ENCODE assay signal across 13 cellular contexts in the genomic region with DNA sequence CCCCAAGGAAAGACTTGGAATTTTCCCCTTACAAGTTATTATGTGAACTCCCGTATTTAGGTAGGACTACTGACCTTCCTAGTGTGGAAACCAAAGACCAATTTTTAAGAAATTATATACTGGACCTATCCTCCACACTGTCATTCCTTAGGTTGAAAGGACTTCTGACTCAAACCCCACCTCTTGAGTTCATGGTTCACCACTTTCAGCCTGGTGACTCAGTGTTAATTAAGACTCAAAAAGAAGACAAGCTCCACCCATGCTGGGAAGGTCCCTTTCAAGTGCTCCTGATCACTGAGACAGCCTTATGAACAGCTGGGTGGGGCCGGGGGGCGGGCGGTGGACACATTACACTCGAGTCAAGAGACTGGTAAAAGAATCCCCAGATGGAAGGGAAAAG.
DNase-seq lines count a peak whose midpoint lies in the region; ATAC-seq and TF ChIP-seq lines count a peak whose summit lies in the region.
"Had no signal": no experiment of that assay in that cellular context is flagged by ENCODE, and none has a peak within 500 bp of the region (broad histone marks: within the 10 kb centered on the region; RNA-seq: fewer than 3 reads in every experiment).

No MANE protein-coding gene starts in this region.

- no peak for TF ChIP-seq CTCF in GM12865 (IDR thresholded peaks at IDR 0.05; ENCODE audit: insufficient read depth, low read depth, low read length, missing control alignments)

- no peak overlapping the region for H3K4me3 ChIP-seq in GM12865 (ENCODE audit: low read depth, low read length)
- H3K4me3 ChIP-seq: colonic mucosa, pancreas, uterus had no signal

- ATAC-seq in GM19351 (IDR thresholded peaks at IDR 0.05; ENCODE audit: unreplicated experiment) = peak; percentile 65
- peak; percentile 51 for ATAC-seq in HG02885 (IDR thresholded peaks at IDR 0.05; ENCODE audit: poor library complexity, unreplicated experiment)
- ATAC-seq in HG03575 (IDR thresholded peaks at IDR 0.05; ENCODE audit: extremely low read depth, insufficient number of reproducible peaks, low FRiP score, unreplicated experiment) = peak; percentile 59
- ATAC-seq: activated CD8-positive, alpha-beta memory T cell treated with anti-CD3 and anti-CD28 coated beads, Interleukin-2, amount 10 ng/mL, durations not matched to agents 7 days and 5 days; pancreas had no signal

- peak; percentile 32 for DNase-seq in GM12865 (ENCODE audit: low read depth)
- DNase-seq in HuH-7 (ENCODE audit: low spot score) = no peak
- DNase-seq in putamen (ENCODE audit: low spot score) = no peak
- no peak for DNase-seq in NCI-H1105 treated with DMSO at 0.1 percent for 48 hours (lab: John Stamatoyannopoulos, UW)
- no peak for DNase-seq in T-helper 9 cell
- DNase-seq: activated CD8-positive, alpha-beta memory T cell treated with anti-CD3 and anti-CD28 coated beads, Interleukin-2, amount 10 ng/mL, durations not matched to agents 7 days and 5 days; colonic mucosa; NCI-H1048; pancreas; uterus had no signal
